ENCODE assay signal across 36 cellular contexts in the genomic region with DNA sequence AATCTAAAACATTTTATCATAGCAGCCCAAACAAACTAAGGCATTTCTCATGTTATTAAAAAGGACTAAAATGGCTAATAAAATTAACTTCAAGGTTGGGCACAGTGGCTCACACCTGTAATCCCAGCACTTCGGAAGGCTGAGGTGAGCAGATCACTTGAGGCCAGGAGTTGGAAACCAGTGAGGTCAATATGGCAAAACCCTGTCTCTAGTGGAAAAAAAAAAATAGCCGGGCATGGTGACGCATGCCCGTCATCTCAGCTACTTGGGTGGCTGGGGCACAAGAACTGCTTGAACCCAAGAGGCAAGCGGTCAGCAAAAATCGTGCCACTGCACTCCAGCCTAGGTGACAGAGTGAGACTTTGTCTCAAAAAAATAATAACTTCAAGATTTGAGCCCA.
DNase-seq lines count a peak whose midpoint lies in the region; ATAC-seq, FAIRE-seq and TF ChIP-seq lines count a peak whose summit lies in the region.
"Had no signal": no experiment of that assay in that cellular context is flagged by ENCODE, and none has a peak within 500 bp of the region (broad histone marks: within the 10 kb centered on the region; RNA-seq: fewer than 3 reads in every experiment).

No MANE protein-coding gene starts in this region.

- H3K27ac ChIP-seq in keratinocyte (ENCODE audit: control insufficient read depth, insufficient read depth, low read length) = no peak overlapping the region
- H3K27ac ChIP-seq in trophoblast cell (ENCODE audit: low read depth, low read length) = no peak overlapping the region
- H3K27ac ChIP-seq: 22Rv1; A549; BLaER1; BLaER1 treated with 17β-estradiol and CSF1 and Interleukin-3, amounts not matched to agents 10 nM and 100 nM; C4-2B had no signal

- H3K9me1 ChIP-seq in keratinocyte (ENCODE audit: control insufficient read depth, extremely low read depth, insufficient read depth, low read length) = no peaks in the 10 kb centered on the region

- no peak overlapping the region for H4K91ac ChIP-seq in trophoblast cell (ENCODE audit: low read depth, low read length)

- no peak overlapping the region for H4K12ac ChIP-seq in trophoblast cell (ENCODE audit: low read depth, low read length)

- no peak overlapping the region for H3K18ac ChIP-seq in trophoblast cell (ENCODE audit: low read length)

- peaks cover under 1% of the 10 kb centered on the region for H3K36me3 Mint-ChIP-seq in type B pancreatic cell

- H3K14ac ChIP-seq in trophoblast cell (ENCODE audit: low read length) = no peak overlapping the region

- dilution Hi-C loops in keratinocyte (cut with MboI; ENCODE audit: extremely low pct_ligation_motif_present, low sequenced_read_pairs) = no loop called here

- TF ChIP-seq CTCF in keratinocyte (optimal IDR thresholded peaks at IDR 0.05 in 1 of 3, IDR thresholded peaks at IDR 0.05 in 1 of 3, conservative IDR thresholded peaks at IDR 0.05 in 1 of 3; ENCODE audit: extremely low read depth in 1 of 3, insufficient read depth in 2 of 3, low read length in 3 of 3) (no peak), type B pancreatic cell (conservative IDR thresholded peaks at IDR 0.05) (no peak)

- WGBS in trophoblast cell (ENCODE audit: extremely low coverage, insufficient coverage, insufficient read length) = no CpG with 5 or more reads among the region's 6 CpGs

- H4K8ac ChIP-seq in trophoblast cell (ENCODE audit: low read depth, low read length) = no peak overlapping the region

- H3K4me3 ChIP-seq in keratinocyte (ENCODE audit: control insufficient read depth in 2 of 3, extremely low read depth in 1 of 3, insufficient read depth in 2 of 3, low read depth in 1 of 3, low read length in 3 of 3) (no peak overlapping the region), trophoblast cell (ENCODE audit: low read depth, low read length) (no peak overlapping the region)
- H3K4me3 ChIP-seq: A549; BLaER1; BLaER1 treated with 17β-estradiol and CSF1 and Interleukin-3, amounts not matched to agents 10 nM and 100 nM had no signal

- H3K27me3 Mint-ChIP-seq in type B pancreatic cell = no peaks in the 10 kb centered on the region
- H3K27me3 Mint-ChIP-seq: B cell; CD4-positive, alpha-beta memory T cell; CD4-positive, alpha-beta T cell; CD4-positive, CD25-positive, alpha-beta regulatory T cell; CD8-positive, alpha-beta memory T cell had no signal

- no peaks in the 10 kb centered on the region for H3K4me1 Mint-ChIP-seq in type B pancreatic cell (ENCODE audit: unreplicated experiment)
- H3K4me1 Mint-ChIP-seq: B cell; CD14-positive monocyte; CD4-positive, alpha-beta memory T cell; CD4-positive, CD25-positive, alpha-beta regulatory T cell; CD8-positive, alpha-beta memory T cell had no signal

- H2BK120ac ChIP-seq in trophoblast cell (ENCODE audit: insufficient read depth, low read length, poor library complexity) = peak overlapping the region; percentile 22

- no peaks in the 10 kb centered on the region for H3K9me3 ChIP-seq in keratinocyte (ENCODE audit: control insufficient read depth, low read depth, low read length)
- no peaks in the 10 kb centered on the region for H3K9me3 ChIP-seq in trophoblast cell (ENCODE audit: insufficient read depth, low read depth, low read length)
- H3K9me3 ChIP-seq: A549; BE2C; BLaER1; BLaER1 treated with 17β-estradiol and CSF1 and Interleukin-3, amounts not matched to agents 10 nM and 100 nM; Caco-2 had no signal

- no peak overlapping the region for H3K4ac ChIP-seq in trophoblast cell (ENCODE audit: low read depth, low read length)

- no peaks in the 10 kb centered on the region for H3K79me2 ChIP-seq in keratinocyte (ENCODE audit: control insufficient read depth, insufficient read depth, low read length)
- no peaks in the 10 kb centered on the region for H3K79me2 ChIP-seq in trophoblast cell (ENCODE audit: control insufficient read depth, insufficient read depth, low read length, poor library complexity)

- H2AFZ ChIP-seq in keratinocyte (ENCODE audit: control insufficient read depth, low read length) = no peak overlapping the region
- H2AFZ ChIP-seq in trophoblast cell (ENCODE audit: insufficient read depth, low read length, poor library complexity) = no peak overlapping the region

- H3K79me1 ChIP-seq in trophoblast cell (ENCODE audit: low read length) = no peaks in the 10 kb centered on the region

- no peaks in the 10 kb centered on the region for H3K9me3 Mint-ChIP-seq in type B pancreatic cell
- H3K9me3 Mint-ChIP-seq: CD4-positive, alpha-beta memory T cell; CD4-positive, alpha-beta T cell; CD8-positive, alpha-beta memory T cell; CD8-positive, alpha-beta T cell had no signal

- H2BK12ac ChIP-seq in trophoblast cell (ENCODE audit: low read length) = no peak overlapping the region

- H3K27ac Mint-ChIP-seq in type B pancreatic cell = peak overlapping the region; percentile 52
- H3K27ac Mint-ChIP-seq: B cell; CD14-positive monocyte; CD4-positive, alpha-beta memory T cell; CD4-positive, alpha-beta T cell; CD4-positive, CD25-positive, alpha-beta regulatory T cell; CD8-positive, alpha-beta memory T cell; CD8-positive, alpha-beta T cell had no signal

- FAIRE-seq in keratinocyte (lab: Jason Lieb, UNC) = no peak
- FAIRE-seq: A204.1, D721Med had no signal

- no peak for DNase-seq in keratinocyte (ENCODE audit: low read depth, low spot score)
- no peak for DNase-seq in trophoblast cell
- no peak for DNase-seq in type B pancreatic cell (ENCODE audit: extremely low spot score, unreplicated experiment)
- no peak for DNase-seq in T-helper 9 cell
- no peak for DNase-seq in NCI-H1436 (lab: John Stamatoyannopoulos, UW)
- DNase-seq: 8988T; ACHN; AML-193; BE2C; C1 segment of cervical spinal cord; Caco-2; Calu3; CD4-positive, alpha-beta memory T cell; CD4-positive, alpha-beta T cell; CD4-positive, CD25-positive, alpha-beta regulatory T cell; CD8-positive, alpha-beta memory T cell; CD8-positive, alpha-beta T cell; COR-L47; DMS 273 treated with DMSO at 0.1 percent for 48 hours; DMS153; DMS79; DMS79 treated with DMSO at 0.1 percent for 48 hours; DND-41; EL had no signal

- H3K4me3 Mint-ChIP-seq in type B pancreatic cell = no peak overlapping the region
- H3K4me3 Mint-ChIP-seq: B cell; CD14-positive monocyte; CD4-positive, alpha-beta memory T cell; CD4-positive, alpha-beta T cell; CD4-positive, CD25-positive, alpha-beta regulatory T cell; CD8-positive, alpha-beta memory T cell; CD8-positive, alpha-beta T cell had no signal

- no peaks in the 10 kb centered on the region for H4K20me1 ChIP-seq in keratinocyte (ENCODE audit: control insufficient read depth, extremely low read depth, insufficient read depth, low read length)
- H4K20me1 ChIP-seq: BLaER1; BLaER1 treated with 17β-estradiol and CSF1 and Interleukin-3, amounts not matched to agents 10 nM and 100 nM had no signal

- no peak overlapping the region for H2BK5ac ChIP-seq in trophoblast cell (ENCODE audit: low read depth, low read length, poor library complexity)

- ATAC-seq in esophagus mucosa = peak; percentile 58
- no peak for ATAC-seq in GM21723 (IDR thresholded peaks at IDR 0.05; ENCODE audit: unreplicated experiment)
- ATAC-seq in GM19455 (IDR thresholded peaks at IDR 0.05; ENCODE audit: unreplicated experiment) = no peak
- ATAC-seq: A549; CD8-positive, alpha-beta T cell had no signal

- H3K4me1 ChIP-seq in keratinocyte (ENCODE audit: control insufficient read depth, extremely low read depth, insufficient read depth, low read length) = peaks cover 9% of the 10 kb centered on the region
- no peaks in the 10 kb centered on the region for H3K4me1 ChIP-seq in trophoblast cell (ENCODE audit: control insufficient read depth in 1 of 2, insufficient read depth in 2 of 2, low read length in 2 of 2)
- H3K4me1 ChIP-seq: A549; BLaER1; BLaER1 treated with 17β-estradiol and CSF1 and Interleukin-3, amounts not matched to agents 10 nM and 100 nM; Caco-2 had no signal

- H3K27me3 ChIP-seq in keratinocyte (ENCODE audit: control insufficient read depth, extremely low read depth, insufficient read depth, low read length) (no peaks in the 10 kb centered on the region), trophoblast cell (ENCODE audit: insufficient read depth, low read length) (no peaks in the 10 kb centered on the region)
- H3K27me3 ChIP-seq: BE2C; BLaER1; BLaER1 treated with 17β-estradiol and CSF1 and Interleukin-3, amounts not matched to agents 10 nM and 100 nM had no signal

- no peak overlapping the region for H3K23ac ChIP-seq in trophoblast cell (ENCODE audit: low read length)

- H3K36me3 ChIP-seq in keratinocyte (ENCODE audit: control insufficient read depth in 2 of 2, extremely low read depth in 1 of 2, insufficient read depth in 2 of 2, low read length in 2 of 2) (no peaks in the 10 kb centered on the region), trophoblast cell (ENCODE audit: control insufficient read depth in 1 of 2, insufficient read depth in 2 of 2, low read length in 2 of 2) (no peaks in the 10 kb centered on the region)
- H3K36me3 ChIP-seq: BE2C, BLaER1 had no signal

- H3K4me2 ChIP-seq in keratinocyte (ENCODE audit: control insufficient read depth, extremely low read depth, insufficient read depth, low read depth, low read length) = peak overlapping the region; percentile 54
- H3K4me2 ChIP-seq in trophoblast cell (ENCODE audit: low read length) = no peak overlapping the region
- H3K4me2 ChIP-seq: A549; BLaER1; BLaER1 treated with 17β-estradiol and CSF1 and Interleukin-3, amounts not matched to agents 10 nM and 100 nM had no signal

- H2AK5ac ChIP-seq in trophoblast cell (ENCODE audit: low read length) = no peak overlapping the region

- no peak overlapping the region for H3K9ac ChIP-seq in keratinocyte (ENCODE audit: control insufficient read depth, extremely low read depth, insufficient read depth, low read length)
- no peak overlapping the region for H3K9ac ChIP-seq in trophoblast cell (ENCODE audit: low read length)
- H3K9ac ChIP-seq: BLaER1; BLaER1 treated with 17β-estradiol and CSF1 and Interleukin-3, amounts not matched to agents 10 nM and 100 nM had no signal
